Comparison of ENCODE assay signal across 1 cellular context in the genomic region with DNA sequence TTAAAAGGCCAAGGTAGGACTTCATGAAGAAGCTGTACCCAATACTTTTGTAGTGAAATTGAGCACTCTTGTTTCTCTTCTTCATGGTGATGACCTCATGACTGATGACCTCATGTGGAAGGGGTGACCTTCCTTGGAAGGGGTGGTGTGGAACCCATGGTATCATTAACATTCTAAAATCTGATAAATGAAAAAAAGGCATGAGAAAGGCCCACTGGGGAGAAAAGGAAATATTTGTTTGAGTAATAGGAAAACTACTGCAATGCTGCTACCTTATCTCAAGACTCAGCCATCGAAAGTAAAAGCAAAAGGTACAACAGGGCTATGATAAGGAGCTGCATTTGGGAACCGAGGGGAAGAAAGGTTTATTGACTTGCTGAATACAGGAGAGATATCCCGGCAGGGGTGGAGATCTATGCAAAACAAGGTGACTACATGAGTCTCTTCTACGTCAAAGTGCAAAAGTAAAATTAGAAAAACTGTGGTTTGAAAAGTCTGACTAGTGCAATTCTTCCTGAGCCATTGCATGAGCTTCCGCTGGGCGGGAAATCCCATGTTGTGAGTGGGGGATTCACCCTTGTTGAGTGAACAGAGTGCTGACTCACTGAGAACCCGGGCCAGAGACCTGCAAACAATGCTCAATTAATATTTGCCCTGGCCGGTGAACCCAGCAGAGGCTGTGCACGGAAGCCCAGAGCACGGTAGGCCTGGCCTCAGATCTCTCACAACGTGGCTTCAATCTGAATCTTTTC.
TF ChIP-seq lines count a peak whose summit lies in the region.

No MANE protein-coding gene starts in this region.

TF ChIP-seq in H1, 55 proteins besides CTCF, POLR2A, EP300 and RAD21 (continued from another document):
- TF ChIP-seq CHD7 (IDR thresholded peaks at IDR 0.05; ENCODE audit: insufficient replicate concordance, low read length) (no peak), CBX8 (IDR thresholded peaks at IDR 0.05; ENCODE audit: borderline replicate concordance, low read depth, low read length) (no peak), JUN (IDR thresholded peaks at IDR 0.05; ENCODE audit: low read depth, low read length) (no peak), SUZ12 (IDR thresholded peaks at IDR 0.05; ENCODE audit: low read length) (no peak), BRCA1 (IDR thresholded peaks at IDR 0.05; ENCODE audit: low read depth, low read length) (no peak)
- TF ChIP-seq, protein P1, sequence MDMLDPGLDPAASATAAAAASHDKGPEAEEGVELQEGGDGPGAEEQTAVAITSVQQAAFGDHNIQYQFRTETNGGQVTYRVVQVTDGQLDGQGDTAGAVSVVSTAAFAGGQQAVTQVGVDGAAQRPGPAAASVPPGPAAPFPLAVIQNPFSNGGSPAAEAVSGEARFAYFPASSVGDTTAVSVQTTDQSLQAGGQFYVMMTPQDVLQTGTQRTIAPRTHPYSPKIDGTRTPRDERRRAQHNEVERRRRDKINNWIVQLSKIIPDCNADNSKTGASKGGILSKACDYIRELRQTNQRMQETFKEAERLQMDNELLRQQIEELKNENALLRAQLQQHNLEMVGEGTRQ (IDR thresholded peaks at IDR 0.05; ENCODE audit: low read length): no peak
